ENCODE assay signal across 8 cellular contexts in the genomic region with DNA sequence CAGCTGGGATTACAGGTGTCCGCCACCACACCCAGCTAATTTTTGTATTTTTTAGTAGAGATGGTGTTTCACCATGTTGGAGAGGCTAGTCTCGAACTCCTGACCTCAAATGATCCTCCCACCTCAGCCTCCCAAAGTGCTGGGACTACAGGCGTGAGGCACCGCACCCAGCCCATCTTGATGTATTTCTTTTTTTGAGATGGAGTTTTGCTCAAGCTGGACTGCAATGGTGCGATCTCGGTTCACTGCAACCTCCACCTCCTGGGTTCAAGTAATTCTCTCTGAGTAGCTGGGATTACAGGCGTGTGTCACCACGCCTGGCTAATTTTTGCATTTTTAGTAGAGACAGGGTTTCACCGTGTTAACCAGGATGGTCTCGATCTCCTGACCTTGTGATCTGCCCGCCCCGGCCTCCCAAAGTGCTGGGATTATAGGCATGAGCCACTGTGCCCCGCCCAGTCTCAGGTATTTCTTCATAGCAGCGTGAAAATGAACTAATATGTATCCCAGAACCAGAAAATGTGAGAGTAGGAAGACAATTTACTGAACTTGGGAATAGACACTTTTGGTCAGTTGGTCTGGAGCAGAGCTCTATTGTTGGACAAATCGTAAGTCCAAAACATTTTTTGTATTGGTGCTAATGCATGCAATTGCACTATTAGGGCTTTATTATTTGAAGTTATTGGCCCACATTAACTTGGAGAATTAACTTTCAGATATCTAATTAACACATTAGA. TPM values are rescaled to one million over a fixed set of nuclear protein-coding genes. Genes with fewer than 3 reads are reported as not detected.
DNase-seq lines count a peak whose midpoint lies in the region; ATAC-seq and TF ChIP-seq lines count a peak whose summit lies in the region.
"Not testable (repeated sequence)": the region's sequence is repeated elsewhere in the genome, so short reads cannot be mapped to it uniquely, and the experiment has no call there.

No MANE protein-coding gene starts in this region.

- not testable (repeated sequence) for ATAC-seq in memory B cell (ENCODE audit: low read depth)

- H3K4me3 Mint-ChIP-seq in IgD-negative memory B cell: peak overlapping the region in 1 of 4 donors; percentile 62
- not testable (repeated sequence) for H3K4me3 Mint-ChIP-seq in activated naive CD4-positive, alpha-beta T cell treated with anti-CD3 and anti-CD28 coated beads, Interleukin-2, amount 50 U/mL, for 24 hours; memory B cell; nephron progenitor cell; type B pancreatic cell
- peak overlapping the region; percentile 50 for H3K4me3 Mint-ChIP-seq in endothelial cell (ENCODE audit: unreplicated experiment)

- not testable (repeated sequence) for H2AFZ ChIP-seq in SK-N-SH (ENCODE audit: low read depth)

- peak overlapping the region in 2 of 3 donors; percentile 70 to 83 for H3K27ac Mint-ChIP-seq in IgD-negative memory B cell
- H3K27ac Mint-ChIP-seq in activated naive CD4-positive, alpha-beta T cell treated with anti-CD3 and anti-CD28 coated beads, Interleukin-2, amount 50 U/mL, for 24 hours: peak overlapping the region; percentile 47
- H3K27ac Mint-ChIP-seq in endothelial cell (ENCODE audit: unreplicated experiment): peak overlapping the region; percentile 61
- peak overlapping the region; percentile 2 for H3K27ac Mint-ChIP-seq in memory B cell
- peak overlapping the region; percentile 16 for H3K27ac Mint-ChIP-seq in nephron progenitor cell
- H3K27ac Mint-ChIP-seq in type B pancreatic cell: not testable (repeated sequence)

- not testable (repeated sequence) for H3K9ac ChIP-seq in SK-N-SH

- H3K4me2 ChIP-seq in SK-N-SH: not testable (repeated sequence)

- not testable (repeated sequence) for H3K27me3 ChIP-seq in SK-N-SH (ENCODE audit: insufficient read depth)

- peaks cover 16 to 38% of the 10 kb centered on the region in 2 experiments for H3K36me3 ChIP-seq in SK-N-SH (replicated peaks in 1 of 2; ENCODE audit: control insufficient read depth in 1 of 2, insufficient read depth in 2 of 2, low read length in 1 of 2)

- not testable (repeated sequence) for H3K27me3 Mint-ChIP-seq in IgD-negative memory B cell; activated naive CD4-positive, alpha-beta T cell treated with anti-CD3 and anti-CD28 coated beads, Interleukin-2, amount 50 U/mL, for 24 hours; memory B cell; nephron progenitor cell (ENCODE audit: low read depth, poor library complexity); type B pancreatic cell
- H3K27me3 Mint-ChIP-seq in endothelial cell (ENCODE audit: unreplicated experiment): peaks cover 20% of the 10 kb centered on the region

- H3K4me1 Mint-ChIP-seq in IgD-negative memory B cell (peaks cover 4 to 15% (median 11%) of the 10 kb centered on the region in 3 donors), endothelial cell (ENCODE audit: unreplicated experiment) (peaks cover 16% of the 10 kb centered on the region), nephron progenitor cell (peaks cover 28% of the 10 kb centered on the region)
- H3K4me1 Mint-ChIP-seq in activated naive CD4-positive, alpha-beta T cell treated with anti-CD3 and anti-CD28 coated beads, Interleukin-2, amount 50 U/mL, for 24 hours: peaks cover 13% of the 10 kb centered on the region
- H3K4me1 Mint-ChIP-seq in memory B cell; type B pancreatic cell (ENCODE audit: unreplicated experiment): not testable (repeated sequence)

- H3K4me3 ChIP-seq in SK-N-SH (ENCODE audit: low read depth in 2 of 2, low read length in 1 of 2); cardiac fibroblast (replicated peaks in 1 of 2; ENCODE audit: low read depth in 2 of 2, low read length in 2 of 2): not testable (repeated sequence)

- not testable (repeated sequence) for H3K9me2 ChIP-seq in SK-N-SH

- peaks cover 0 to 18% of the 10 kb centered on the region in 2 experiments; a peak in 2 of 4 replicates for H3K4me1 ChIP-seq in SK-N-SH (ENCODE audit: control insufficient read depth in 1 of 2, insufficient read depth in 2 of 2, low read depth in 1 of 2, low read length in 1 of 2)

- POLR2A ChIA-PET in SK-N-SH (lab: Yijun Ruan, JAX): interaction anchor here (0.7 to 3.6 kb wide), 8 partner anchors 10 to 53 kb away, joined by 3 to 21 read pairs (median 3); a partner anchor contains a TSS

- peaks cover 37% of the 10 kb centered on the region for H3K79me2 ChIP-seq in SK-N-SH (ENCODE audit: insufficient read depth)

- H3K27ac ChIP-seq in SK-N-SH (ENCODE audit: low read depth in 2 of 2, low read length in 1 of 2): not testable (repeated sequence)

- peaks cover 46% of the 10 kb centered on the region for H4K20me1 ChIP-seq in SK-N-SH (ENCODE audit: insufficient read depth)

- WGBS in SK-N-SH (ENCODE audit: low lambda C conversion rate): 93% methylated on average over 15 of the region's 15 CpGs

- not testable (repeated sequence) for H3K9me3 Mint-ChIP-seq in IgD-negative memory B cell; activated naive CD4-positive, alpha-beta T cell treated with anti-CD3 and anti-CD28 coated beads, Interleukin-2, amount 50 U/mL, for 24 hours; endothelial cell (ENCODE audit: unreplicated experiment); memory B cell; nephron progenitor cell; type B pancreatic cell

- not testable (repeated sequence) for DNase-seq in SK-N-SH; endothelial cell (ENCODE audit: low spot score); memory B cell (ENCODE audit: low spot score in 2 of 2); nephron progenitor cell
- peak; percentile 11 to 25 for DNase-seq in cardiac fibroblast (ENCODE audit: low read depth in 2 of 2)
- peak; percentile 36 for DNase-seq in type B pancreatic cell (ENCODE audit: extremely low spot score, unreplicated experiment)

- not testable (repeated sequence) for TF ChIP-seq EP300 in SK-N-SH (IDR thresholded peaks at IDR 0.05; ENCODE audit: borderline replicate concordance in 1 of 2, low read depth in 1 of 2, low read length in 1 of 2)

- H3K9me3 ChIP-seq in SK-N-SH: not testable (repeated sequence)

- not testable (repeated sequence) for H3K36me3 Mint-ChIP-seq in IgD-negative memory B cell; activated naive CD4-positive, alpha-beta T cell treated with anti-CD3 and anti-CD28 coated beads, Interleukin-2, amount 50 U/mL, for 24 hours
- H3K36me3 Mint-ChIP-seq in endothelial cell (ENCODE audit: low read depth, unreplicated experiment) (peaks cover 42% of the 10 kb centered on the region), memory B cell (peaks cover 14% of the 10 kb centered on the region), nephron progenitor cell (ENCODE audit: low read depth) (peaks cover 43% of the 10 kb centered on the region), type B pancreatic cell (peaks cover 31% of the 10 kb centered on the region)

- CTCF ChIA-PET in SK-N-SH (lab: Yijun Ruan, JAX): interaction anchor here (0.6 to 1.6 kb wide), 4 partner anchors 12 to 54 kb away, joined by 3 to 7 read pairs (median 5); a partner anchor contains a TSS

- TF ChIP-seq CTCF in SK-N-SH (IDR thresholded peaks at IDR 0.05); cardiac fibroblast (IDR thresholded peaks at IDR 0.05; ENCODE audit: low read depth, low read length); endothelial cell (IDR thresholded peaks at IDR 0.05; ENCODE audit: unreplicated experiment); nephron progenitor cell (IDR thresholded peaks at IDR 0.05); type B pancreatic cell (conservative IDR thresholded peaks at IDR 0.05): not testable (repeated sequence)

- H3F3A ChIP-seq in SK-N-SH (replicated peaks; ENCODE audit: insufficient read depth): peaks cover 60% of the 10 kb centered on the region

- not testable (repeated sequence) for TF ChIP-seq RAD21 in SK-N-SH (IDR thresholded peaks at IDR 0.05; ENCODE audit: low read length)

TF ChIP-seq in SK-N-SH, 30 proteins besides CTCF, POLR2A, EP300 and RAD21:
- TF ChIP-seq JUND (IDR thresholded peaks at IDR 0.05): peak; percentile 20
- TF ChIP-seq, protein P1, sequence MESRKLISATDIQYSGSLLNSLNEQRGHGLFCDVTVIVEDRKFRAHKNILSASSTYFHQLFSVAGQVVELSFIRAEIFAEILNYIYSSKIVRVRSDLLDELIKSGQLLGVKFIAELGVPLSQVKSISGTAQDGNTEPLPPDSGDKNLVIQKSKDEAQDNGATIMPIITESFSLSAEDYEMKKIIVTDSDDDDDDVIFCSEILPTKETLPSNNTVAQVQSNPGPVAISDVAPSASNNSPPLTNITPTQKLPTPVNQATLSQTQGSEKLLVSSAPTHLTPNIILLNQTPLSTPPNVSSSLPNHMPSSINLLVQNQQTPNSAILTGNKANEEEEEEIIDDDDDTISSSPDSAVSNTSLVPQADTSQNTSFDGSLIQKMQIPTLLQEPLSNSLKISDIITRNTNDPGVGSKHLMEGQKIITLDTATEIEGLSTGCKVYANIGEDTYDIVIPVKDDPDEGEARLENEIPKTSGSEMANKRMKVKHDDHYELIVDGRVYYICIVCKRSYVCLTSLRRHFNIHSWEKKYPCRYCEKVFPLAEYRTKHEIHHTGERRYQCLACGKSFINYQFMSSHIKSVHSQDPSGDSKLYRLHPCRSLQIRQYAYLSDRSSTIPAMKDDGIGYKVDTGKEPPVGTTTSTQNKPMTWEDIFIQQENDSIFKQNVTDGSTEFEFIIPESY (IDR thresholded peaks at IDR 0.05; ENCODE audit: borderline replicate concordance, low read depth): 0 out of 2 replicates have a peak, but pooled peaks have one; percentile 36

RNA-seq across cellular contexts. Expression of a gene that starts 5.5 kb away (rescaled TPM):
- polyA plus RNA-seq in IgD-negative memory B cell: 286 TPM
- polyA plus RNA-seq in SK-N-SH (2012; rRNA removed): 1,427 and 1,906 TPM in 2 replicates
- 1,102 and 1,356 TPM in 2 replicates for polyA plus RNA-seq in SK-N-SH (2012; cell fraction: cytosol; rRNA removed)
- polyA plus RNA-seq in SK-N-SH (2012; cell fraction: nucleus; rRNA removed): 1,333 and 1,752 TPM in 2 replicates
- total RNA-seq in endothelial cell (ENCODE audit: unreplicated experiment): 924 TPM
- total RNA-seq in type B pancreatic cell (ENCODE audit: low replicate concordance): 211 and 489 TPM in 2 replicates

RNA-seq across cellular contexts. Expression of a gene that starts 52.2 kb away (rescaled TPM):
- polyA plus RNA-seq in IgD-negative memory B cell (396 TPM), SK-N-SH (2012; rRNA removed) (2,454 and 2,856 TPM in 2 replicates)
- polyA plus RNA-seq in SK-N-SH (2012; cell fraction: cytosol; rRNA removed): 1,826 and 2,117 TPM in 2 replicates
- polyA plus RNA-seq in SK-N-SH (2012; cell fraction: nucleus; rRNA removed): 970 and 1,206 TPM in 2 replicates
- total RNA-seq in endothelial cell (ENCODE audit: unreplicated experiment) (915 TPM), type B pancreatic cell (ENCODE audit: low replicate concordance) (664 and 1,458 TPM in 2 replicates)
